Comparison of ENCODE assay signal across 8 cellular contexts in genomic region chr17:40819528-40820125, GRCh38. TPM values are rescaled to one million over a fixed set of nuclear protein-coding genes. Genes with fewer than 3 reads are reported as not detected.
A peak's percentile ranks its signal among the peaks of the same experiment; 100 is the strongest.
DNase-seq lines count a peak whose midpoint lies in the region; ATAC-seq and TF ChIP-seq lines count a peak whose summit lies in the region.

No MANE protein-coding gene starts in this region.

- ATAC-seq in HG02678 (IDR thresholded peaks at IDR 0.05; ENCODE audit: unreplicated experiment) (no peak), HG02981 (IDR thresholded peaks at IDR 0.05; ENCODE audit: unreplicated experiment) (no peak)

- peak overlapping the region; percentile 19 for H3K27ac Mint-ChIP-seq in neural crest cell (ENCODE audit: unreplicated experiment)

- H3K27me3 Mint-ChIP-seq in neural crest cell (ENCODE audit: low read depth): peaks cover 35% of the 10 kb centered on the region

- intact Hi-C loops in esophagus muscularis mucosa (cut with DNase I): no loop called here

- 60% methylated on average over 9 of the region's 9 CpGs for WGBS in esophagus muscularis mucosa

- peak; percentile 10 for DNase-seq in GM20000 (ENCODE audit: low spot score)
- peak; percentile 7 to 31 for DNase-seq in SJCRH30
- no peak for DNase-seq in esophagus muscularis mucosa (ENCODE audit: extremely low spot score)
- DNase-seq in neural crest cell (ENCODE audit: low read depth, low spot score): no peak
- no peak for DNase-seq in NCI-H226
- no peak for DNase-seq in COLO829 (ENCODE audit: low spot score)

- TF ChIP-seq CTCF in GM20000 (IDR thresholded peaks at IDR 0.05; ENCODE audit: extremely low read depth, missing control alignments) (no peak), esophagus muscularis mucosa (IDR thresholded peaks at IDR 0.05) (no peak), neural crest cell (conservative IDR thresholded peaks at IDR 0.05) (no peak)

- H3K4me1 Mint-ChIP-seq in neural crest cell: peaks cover 15% of the 10 kb centered on the region

- TF ChIP-seq POLR2A in esophagus muscularis mucosa (IDR thresholded peaks at IDR 0.05; ENCODE audit: low read depth): no peak

- H3K4me3 ChIP-seq in SJCRH30: peak overlapping the region; percentile 84
- peak overlapping the region; percentile 76 to 94 (median 82) for H3K4me3 ChIP-seq in esophagus muscularis mucosa

- H3K27me3 ChIP-seq in SJCRH30: no peaks in the 10 kb centered on the region
- H3K27me3 ChIP-seq in esophagus muscularis mucosa: no peaks in the 10 kb centered on the region

- no peaks in the 10 kb centered on the region for H3K9me3 ChIP-seq in SJCRH30 (replicated peaks)
- H3K9me3 ChIP-seq in esophagus muscularis mucosa: no peaks in the 10 kb centered on the region

- peak overlapping the region; percentile 88 for H3K4me3 Mint-ChIP-seq in neural crest cell

- H3K36me3 Mint-ChIP-seq in neural crest cell (ENCODE audit: low read depth): peaks cover 25% of the 10 kb centered on the region

- TF ChIP-seq EP300 in esophagus muscularis mucosa (IDR thresholded peaks at IDR 0.05): no peak

- H3K36me3 ChIP-seq in SJCRH30 (peaks cover 9% of the 10 kb centered on the region), esophagus muscularis mucosa (peaks cover 0 to 17% (median 6%) of the 10 kb centered on the region in 4 donors)

- H3K4me1 ChIP-seq in SJCRH30 (no peaks in the 10 kb centered on the region), esophagus muscularis mucosa (peaks cover 12 to 21% (median 18%) of the 10 kb centered on the region in 4 donors)

- peaks cover 11% of the 10 kb centered on the region for H3K9me3 Mint-ChIP-seq in neural crest cell

- H3K27ac ChIP-seq in SJCRH30: peak overlapping the region; percentile 95
- H3K27ac ChIP-seq in esophagus muscularis mucosa (replicated peaks in 1 of 4): peak overlapping the region; percentile 87 to 91 (median 89)

RNA-seq across cellular contexts. Expression of gene KRT10, which starts 2.8 kb away (rescaled TPM):
- total RNA-seq in SJCRH30 (2014; rRNA removed; shearing (Covaris generic)): 20.4 and 22.5 TPM in 2 replicates
- total RNA-seq in esophagus muscularis mucosa (10 to 100 TPM in 3 of 4 donors, 1 to 10 TPM in 1; 9.9 to 15.7 (median 10.7) TPM), neural crest cell (33.2 and 39.1 TPM in 2 replicates)

RNA-seq across cellular contexts. Expression of gene KRT28, which starts 19.9 kb away (rescaled TPM):
- 0.20 TPM in 1 of 2 replicates, not detected in the other for total RNA-seq in SJCRH30 (2014; rRNA removed; shearing (Covaris generic))
- total RNA-seq in esophagus muscularis mucosa: not detected
- not detected in 2 replicates for total RNA-seq in neural crest cell

RNA-seq across cellular contexts. Expression of gene KRT27, which starts 37.3 kb away (rescaled TPM):
- total RNA-seq in SJCRH30 (2014; rRNA removed; shearing (Covaris generic)): not detected in 2 replicates
- total RNA-seq in esophagus muscularis mucosa (not detected), neural crest cell (not detected in 2 replicates)

RNA-seq across cellular contexts. Expression of gene KRT12, which starts 47.4 kb away (rescaled TPM):
- total RNA-seq in SJCRH30 (2014; rRNA removed; shearing (Covaris generic)): not detected in 2 replicates
- not detected for total RNA-seq in esophagus muscularis mucosa
- not detected in 2 replicates for total RNA-seq in neural crest cell

RNA-seq across cellular contexts. Expression of gene KRT26, which starts 47.6 kb away (rescaled TPM):
- total RNA-seq in SJCRH30 (2014; rRNA removed; shearing (Covaris generic)): not detected in 2 replicates
- total RNA-seq in esophagus muscularis mucosa (not detected), neural crest cell (not detected in 2 replicates)

Comparison
In these comparisons a context has a peak if more than half of its experiments do, and no peak if none do; other contexts are left out.
1. DNase-seq: peak in GM20000 (single experiment) and SJCRH30 (2 of 2); none in esophagus muscularis mucosa (single experiment), neural crest cell (single experiment), NCI-H226 (single experiment) and COLO829 (single experiment).